18 cellular contexts compared by ENCODE assay signal in the genomic region with DNA sequence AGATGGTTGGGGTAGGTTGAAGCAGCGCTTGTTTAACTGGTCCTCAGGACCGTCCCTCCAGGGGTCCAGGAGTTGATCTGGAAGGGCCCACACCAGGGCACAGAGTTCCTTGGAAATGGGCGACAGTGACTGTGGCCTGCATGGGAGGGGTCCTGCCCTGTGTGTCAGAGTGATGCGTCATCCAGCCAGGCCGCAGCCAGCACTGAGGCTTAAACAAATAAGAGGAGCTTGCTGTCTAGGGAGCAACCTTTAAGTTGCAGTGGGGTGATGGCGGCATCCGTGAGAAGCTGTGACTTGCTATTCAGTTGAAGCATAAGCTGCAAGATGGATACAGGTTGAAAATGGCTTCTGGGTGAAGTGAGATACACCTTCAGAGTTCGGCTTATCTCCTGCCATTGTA. TPM values are rescaled to one million over a fixed set of nuclear protein-coding genes. Genes with fewer than 3 reads are reported as not detected.
DNase-seq lines count a peak whose midpoint lies in the region; ATAC-seq and TF ChIP-seq lines count a peak whose summit lies in the region.
"Had no signal": no experiment of that assay in that cellular context is flagged by ENCODE, and none has a peak within 500 bp of the region (broad histone marks: within the 10 kb centered on the region; RNA-seq: fewer than 3 reads in every experiment).

No MANE protein-coding gene starts in this region.

- 0 out of 2 replicates have a peak overlapping the region, but pooled peaks have one; percentile 14 for H2AFZ ChIP-seq in PC-3 (ENCODE audit: low read length)
- no peak overlapping the region for H2AFZ ChIP-seq in osteoblast (ENCODE audit: low read length)

- H3K4me1 ChIP-seq in PC-3 (ENCODE audit: insufficient read depth, low read length), result peaks cover 17% of the 10 kb centered on the region
- no peaks in the 10 kb centered on the region for H3K4me1 ChIP-seq in osteoblast (ENCODE audit: insufficient read depth, low read length)

- H3K9me3 ChIP-seq in PC-3 (ENCODE audit: low read length) (no peaks in the 10 kb centered on the region), osteoblast (ENCODE audit: low read depth, low read length) (no peaks in the 10 kb centered on the region)

- CTCF ChIA-PET in PC-3 (lab: Charles Lee), result interaction anchor here (0.6 to 1.1 kb wide), 5 partner anchors 16 to 433 kb away, joined by 3 to 12 read pairs (median 3); no protein-coding TSS in a partner anchor

- no peaks in the 10 kb centered on the region for H3K27me3 ChIP-seq in PC-3 (ENCODE audit: low read length)
- no peaks in the 10 kb centered on the region for H3K27me3 ChIP-seq in osteoblast (ENCODE audit: insufficient read depth, low read length)

- H3K4me3 ChIP-seq in PC-3 (ENCODE audit: low read length) (no peak overlapping the region), osteoblast (ENCODE audit: insufficient read depth, low read length) (no peak overlapping the region)
- H3K4me3 ChIP-seq: SK-N-MC had no signal

- TF ChIP-seq CTCF in PC-3 (conservative IDR thresholded peaks at IDR 0.05; ENCODE audit: low read depth, low read length) (no peak), osteoblast (IDR thresholded peaks at IDR 0.05; ENCODE audit: extremely low read depth, low read depth, low read length) (no peak)

- H3K27ac ChIP-seq in PC-3 (ENCODE audit: low read length) (peak overlapping the region; percentile 49), osteoblast (ENCODE audit: low read depth, low read length) (no peak overlapping the region)
- H3K27ac ChIP-seq: SK-N-MC had no signal

- POLR2A ChIA-PET in PC-3 (lab: Charles Lee; ENCODE audit: unreplicated experiment), result interaction anchor here (0.6 to 1.0 kb wide), 2 partner anchors 25 to 80 kb away, joined by 3 read pairs; partner anchors contain the start of gene ZFYVE1

- no TSS peak for BruUV-seq in PC-3 (replicated peaks; lab: Mats Ljungman, UMichigan)

- H3K9ac ChIP-seq in PC-3 (ENCODE audit: low read length), result peak overlapping the region; percentile 9; the same call in 1 of the 2 replicates

- peaks cover 23% of the 10 kb centered on the region; the same call in 1 of the 2 replicates for H3K36me3 ChIP-seq in PC-3 (ENCODE audit: low read depth, low read length)
- H3K36me3 ChIP-seq in osteoblast (ENCODE audit: insufficient read depth, low read length), result peaks cover 26% of the 10 kb centered on the region

- peak overlapping the region; percentile 55 for H3K4me2 ChIP-seq in PC-3 (ENCODE audit: low read length)
- no peak overlapping the region for H3K4me2 ChIP-seq in osteoblast (ENCODE audit: insufficient read depth, low read length)

- no peaks in the 10 kb centered on the region for H3K79me2 ChIP-seq in PC-3 (ENCODE audit: low read length)
- H3K79me2 ChIP-seq in osteoblast (ENCODE audit: insufficient read depth, low read length), result no peaks in the 10 kb centered on the region

- no peaks in the 10 kb centered on the region for H3F3A ChIP-seq in PC-3 (ENCODE audit: low read length, unreplicated experiment)

- DNase-seq in AG20443 (ENCODE audit: low spot score), result peak; percentile 36
- DNase-seq in PC-3, result peak; percentile 82
- DNase-seq in brain pericyte (ENCODE audit: low read depth, low spot score), result peak; percentile 50
- DNase-seq in osteoblast (ENCODE audit: insufficient read length, low spot score, missing footprints), result peak; percentile 90
- DNase-seq in glomerular visceral epithelial cell (ENCODE audit: extremely low spot score), result no peak
- DNase-seq: CD4-positive, alpha-beta T cell; DMS153; H7; HFFc6; NCI-H1092 treated with DMSO at 0.1 percent for 48 hours; NCI-H2081 treated with DMSO at 0.1 percent for 48 hours; NCI-H510A; NCI-H774; SHP77 had no signal

- intact Hi-C loops in PC-3 (cut with micrococcal nuclease), result loop anchor here (1.0 kb wide), 1 partner anchor 52 kb away; the partner anchor contains the start of gene DPF3

- H4K20me1 ChIP-seq in PC-3 (ENCODE audit: low read length) (no peaks in the 10 kb centered on the region), osteoblast (ENCODE audit: insufficient read depth, low read length) (no peaks in the 10 kb centered on the region)

- ATAC-seq in PC-3 (peak; percentile 97), GM18519 (IDR thresholded peaks at IDR 0.05; ENCODE audit: low FRiP score, unreplicated experiment) (no peak), HG03354 (IDR thresholded peaks at IDR 0.05; ENCODE audit: poor library complexity, severe bottlenecking, unreplicated experiment) (no peak), GM18867 (IDR thresholded peaks at IDR 0.05; ENCODE audit: unreplicated experiment) (no peak)

- no peaks in the 10 kb centered on the region for H3K9me2 ChIP-seq in PC-3 (replicated peaks; ENCODE audit: low read length)

RNA-seq across cellular contexts. Expression of gene DCAF4, which starts 20.2 kb away (rescaled TPM):
- total RNA-seq in PC-3 (2014; rRNA removed), result 55.8 and 56.8 TPM in 2 replicates
- total RNA-seq in osteoblast, result 18.3 and 21.0 TPM in 2 replicates

RNA-seq across cellular contexts. Expression of gene DPF3, which starts 52.6 kb away (rescaled TPM):
- total RNA-seq in PC-3 (2014; rRNA removed), result 16.6 and 30.5 TPM in 2 replicates
- 0.59 and 1.8 TPM in 2 replicates for total RNA-seq in osteoblast
